In the genomic region with DNA sequence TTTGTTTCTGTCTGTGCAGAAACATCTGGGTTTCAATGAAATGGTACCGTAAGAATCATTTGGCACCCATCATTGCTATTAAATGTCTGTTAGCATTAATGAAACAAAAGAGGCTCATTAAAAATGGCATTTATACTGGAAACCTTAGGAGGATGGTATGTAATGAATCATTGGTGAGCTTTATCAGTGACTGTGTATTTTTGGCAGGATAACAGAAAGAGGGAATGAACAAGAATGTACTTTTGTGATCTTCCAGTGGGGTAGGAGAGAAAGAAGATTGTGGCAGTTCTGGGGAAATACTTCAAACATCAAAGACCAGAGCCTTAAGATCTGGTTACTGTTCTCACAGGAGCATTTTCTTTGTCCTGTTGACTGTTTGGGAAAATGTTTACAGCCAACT, we compare ENCODE assay signal across 16 cellular contexts. TPM values are rescaled to one million over a fixed set of nuclear protein-coding genes. Genes with fewer than 3 reads are reported as not detected.
DNase-seq lines count a peak whose midpoint lies in the region; TF ChIP-seq lines count a peak whose summit lies in the region.
"Had no signal": no experiment of that assay in that cellular context is flagged by ENCODE, and none has a peak within 500 bp of the region (broad histone marks: within the 10 kb centered on the region; RNA-seq: fewer than 3 reads in every experiment).

No MANE protein-coding gene starts in this region.

- no peaks in the 10 kb centered on the region for H3K27me3 ChIP-seq in adipocyte (replicated peaks; ENCODE audit: control insufficient read depth, insufficient read depth, low read length)
- H3K27me3 ChIP-seq in smooth muscle cell (ENCODE audit: low read depth): no peaks in the 10 kb centered on the region
- no peaks in the 10 kb centered on the region for H3K27me3 ChIP-seq in WERI-Rb-1 (ENCODE audit: insufficient read depth, low read depth, severe bottlenecking)
- H3K27me3 ChIP-seq: neural progenitor cell had no signal

- H3K4me3 ChIP-seq in adipocyte (ENCODE audit: low read length) (peak overlapping the region; percentile 48), fibroblast of villous mesenchyme (ENCODE audit: low read depth, low read length) (no peak overlapping the region), smooth muscle cell (no peak overlapping the region), WERI-Rb-1 (ENCODE audit: low read depth, low read length) (no peak overlapping the region)
- H3K4me3 ChIP-seq: GM23338, left ventricle myocardium inferior, neural progenitor cell, spleen had no signal

- H3K36me3 ChIP-seq in adipocyte (ENCODE audit: control insufficient read depth, insufficient read depth, low read length, severe bottlenecking) (no peaks in the 10 kb centered on the region), smooth muscle cell (ENCODE audit: low read depth) (no peaks in the 10 kb centered on the region), WERI-Rb-1 (no peaks in the 10 kb centered on the region)
- H3K36me3 ChIP-seq: left ventricle myocardium inferior, neural progenitor cell, spleen had no signal

- H3K79me2 ChIP-seq in smooth muscle cell (ENCODE audit: low read depth): peaks cover 1% of the 10 kb centered on the region

- H3K9ac ChIP-seq in adipocyte (ENCODE audit: low read length) (peak overlapping the region; percentile 56), smooth muscle cell (ENCODE audit: low read depth) (peak overlapping the region; percentile 1)
- H3K9ac ChIP-seq: neural progenitor cell had no signal

- H3K4me1 ChIP-seq in adipocyte (ENCODE audit: control insufficient read depth, insufficient read depth, low read length) (peaks cover 23% of the 10 kb centered on the region), smooth muscle cell (ENCODE audit: low read depth) (peaks cover 5% of the 10 kb centered on the region)

- H3K27ac ChIP-seq in smooth muscle cell (ENCODE audit: low read depth): peak overlapping the region; percentile 81
- H3K27ac ChIP-seq in WERI-Rb-1: no peak overlapping the region
- H3K27ac ChIP-seq: left ventricle myocardium inferior, neural progenitor cell, spleen had no signal

- H3K4me2 ChIP-seq in smooth muscle cell: peak overlapping the region; percentile 73
- H3K4me2 ChIP-seq: GM23338, neural progenitor cell had no signal

- no peak overlapping the region for H2AFZ ChIP-seq in smooth muscle cell (ENCODE audit: low read depth)
- H2AFZ ChIP-seq: GM23338, neural progenitor cell had no signal

- DNase-seq in HCEC 1CT (peak; percentile 84), adipocyte (ENCODE audit: low read depth) (peak; percentile 72), fibroblast of villous mesenchyme (ENCODE audit: low read depth) (peak; percentile 74), smooth muscle cell (lab: John Stamatoyannopoulos, UW; ENCODE audit: unreplicated experiment) (no peak), mucosa of gallbladder (ENCODE audit: low spot score) (no peak), NCI-H187 (lab: John Stamatoyannopoulos, UW) (no peak), NCI-H748 (lab: John Stamatoyannopoulos, UW; ENCODE audit: unreplicated experiment) (no peak), WERI-Rb-1 (no peak)
- DNase-seq: activated CD8-positive, alpha-beta T cell treated with anti-CD3 and anti-CD28 coated beads for 36 hours; activated naive CD4-positive, alpha-beta T cell treated with Interleukin-2 at 50 U/mL for 16 hours; head of caudate nucleus; left ventricle myocardium inferior; NCI-H1092; spleen had no signal

- H4K20me1 ChIP-seq in smooth muscle cell (ENCODE audit: low read depth): no peaks in the 10 kb centered on the region

- H3K9me3 ChIP-seq in adipocyte (ENCODE audit: control insufficient read depth, low read length) (no peaks in the 10 kb centered on the region), smooth muscle cell (replicated peaks; ENCODE audit: low read depth) (no peaks in the 10 kb centered on the region), WERI-Rb-1 (ENCODE audit: severe bottlenecking) (no peaks in the 10 kb centered on the region)

- 44% methylated on average over 1 of the region's 1 CpG for whole genome bisulfite sequencing in smooth muscle cell (ENCODE audit: low lambda C conversion rate)

- no peak for TF ChIP-seq CTCF in fibroblast of villous mesenchyme (IDR thresholded peaks at IDR 0.05; ENCODE audit: insufficient read depth, low read depth, low read length)
- no peak for TF ChIP-seq CTCF in smooth muscle cell (IDR thresholded peaks at IDR 0.05; ENCODE audit: borderline replicate concordance, insufficient read depth, poor library complexity, severe bottlenecking)
- no peak for TF ChIP-seq CTCF in WERI-Rb-1 (IDR thresholded peaks at IDR 0.05; ENCODE audit: low read depth, low read length)

- no peaks in the 10 kb centered on the region for H3F3A ChIP-seq in smooth muscle cell (ENCODE audit: low read depth)

RNA-seq across cellular contexts. Expression of a gene that starts 4.7 kb away (rescaled TPM):
- total RNA-seq in fibroblast of villous mesenchyme (225 and 300 TPM in 2 replicates), smooth muscle cell (111 and 116 TPM in 2 replicates), mucosa of gallbladder (23.2 TPM)
- 39.9 and 41.7 TPM in 2 replicates for polyA plus RNA-seq in smooth muscle cell

Comparison
In these comparisons a context has a peak if more than half of its experiments do, and no peak if none do; other contexts are left out.
1. DNase-seq: peak in HCEC 1CT (single experiment), adipocyte (single experiment) and fibroblast of villous mesenchyme (single experiment); none in smooth muscle cell (single experiment), mucosa of gallbladder (single experiment), NCI-H187 (0 of 2), NCI-H748 (single experiment) and WERI-Rb-1 (single experiment).